8 cellular contexts compared by ENCODE assay signal in the genomic region with DNA sequence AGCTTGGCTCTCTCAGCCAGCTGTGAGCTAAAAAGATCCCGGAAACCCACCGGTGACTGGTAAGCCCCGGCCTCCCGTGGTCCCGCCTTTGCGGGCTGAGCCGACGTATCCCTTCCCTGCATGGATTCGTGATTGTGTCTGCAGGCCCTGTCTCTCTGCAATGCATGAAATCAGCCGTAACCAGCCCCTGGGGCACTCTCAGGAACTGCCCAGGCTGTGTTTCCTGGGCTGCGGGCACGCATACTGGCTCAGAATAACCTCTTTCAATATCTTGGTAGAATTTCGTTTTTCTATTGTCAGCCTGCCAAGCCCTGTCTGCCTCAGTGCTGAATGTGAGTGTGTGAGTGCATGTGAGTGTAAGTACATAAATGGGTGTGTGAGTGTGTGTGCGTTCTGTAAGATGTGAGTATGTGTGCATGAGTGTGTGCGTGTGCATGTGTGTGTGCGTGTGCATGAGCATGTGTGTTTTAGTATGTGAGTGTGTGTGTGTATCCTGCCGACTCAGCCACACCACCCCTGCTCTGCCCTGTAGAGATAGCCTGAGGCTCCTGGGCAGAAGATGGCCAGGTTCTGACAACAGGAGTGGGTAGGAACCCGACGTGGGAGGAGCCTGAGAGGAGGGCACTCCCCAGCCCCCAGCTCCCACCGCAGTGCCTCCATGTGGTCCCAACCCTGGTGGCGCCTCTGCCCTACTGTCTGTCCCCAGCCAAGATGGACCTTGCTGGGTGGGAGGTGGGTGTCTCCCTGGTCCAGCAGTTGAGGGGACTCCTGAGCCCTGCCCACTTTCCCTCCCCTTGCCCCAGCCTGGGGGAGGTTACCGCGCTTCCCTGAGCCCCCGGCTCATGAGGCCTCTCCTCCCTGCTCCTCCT.
DNase-seq lines count a peak whose midpoint lies in the region; ATAC-seq and TF ChIP-seq lines count a peak whose summit lies in the region.

No MANE protein-coding gene starts in this region.

- DNase-seq in KG1 (lab: John Stamatoyannopoulos, UW) (peak; percentile 63), medulla oblongata (ENCODE audit: extremely low spot score) (peak; percentile 7), AG08396 (ENCODE audit: low spot score) (no peak), right atrium auricular region (ENCODE audit: low spot score) (no peak), NCI-H526 treated with DMSO at 0.1 percent for 48 hours (lab: John Stamatoyannopoulos, UW) (no peak)
- DNase-seq in activated CD4-positive, CD25-positive, alpha-beta regulatory T cell (lab: John Stamatoyannopoulos, UW), result no peak

- peak overlapping the region; percentile 18; the same call in 1 of the 2 replicates for H3K4me3 ChIP-seq in GM08714 (ENCODE audit: low read length)
- H3K4me3 ChIP-seq in right atrium auricular region, result no peak overlapping the region

- H3K27me3 ChIP-seq in right atrium auricular region, result no peaks in the 10 kb centered on the region

- no peaks in the 10 kb centered on the region for H3K4me1 ChIP-seq in right atrium auricular region

- no peak for TF ChIP-seq CTCF in right atrium auricular region (IDR thresholded peaks at IDR 0.05)

- H3K36me3 ChIP-seq in right atrium auricular region, result no peaks in the 10 kb centered on the region

- no peaks in the 10 kb centered on the region for H3K9me3 ChIP-seq in right atrium auricular region

- peak; percentile 72 for ATAC-seq in GM21390 (IDR thresholded peaks at IDR 0.05; ENCODE audit: unreplicated experiment)

- H3K27ac ChIP-seq in right atrium auricular region, result no peak overlapping the region

Comparison
In these comparisons a context has a peak if more than half of its experiments do, and no peak if none do; other contexts are left out.
1. DNase-seq: peak in KG1 (single experiment) and medulla oblongata (single experiment); none in AG08396 (single experiment), right atrium auricular region (single experiment), activated CD4-positive, CD25-positive, alpha-beta regulatory T cell (0 of 4) and NCI-H526 treated with DMSO at 0.1 percent for 48 hours (single experiment).